ENCODE assay signal across 8 cellular contexts in genomic region chr12:30823140-30823669, GRCh38.
DNase-seq lines count a peak whose midpoint lies in the region; FAIRE-seq and TF ChIP-seq lines count a peak whose summit lies in the region.

No MANE protein-coding gene starts in this region.

- peaks cover 31% of the 10 kb centered on the region for H3K4me1 ChIP-seq in BLaER1
- no peaks in the 10 kb centered on the region for H3K4me1 ChIP-seq in GM23248 (ENCODE audit: insufficient read depth)

- H3K9me3 ChIP-seq in BLaER1 (no peaks in the 10 kb centered on the region), GM23248 (ENCODE audit: low read depth) (no peaks in the 10 kb centered on the region)

- no peaks in the 10 kb centered on the region for H3F3A ChIP-seq in GM23248 (ENCODE audit: insufficient read depth)

- DNase-seq in GM23248 = peak; percentile 51
- peak; percentile 10 for DNase-seq in activated T-cell treated with anti-CD3 and anti-CD28 coated beads for 24 hours (ENCODE audit: low read depth)
- DNase-seq in fibroblast of pulmonary artery (ENCODE audit: low read depth) = no peak
- DNase-seq in non-pigmented ciliary epithelial cell (ENCODE audit: low read depth) = peak; percentile 6
- DNase-seq in superior temporal gyrus (ENCODE audit: extremely low spot score) = no peak
- no peak for DNase-seq in NCI-H82 (lab: John Stamatoyannopoulos, UW)
- no peak for DNase-seq in urothelium cell line (ENCODE audit: low spot score)

- H3K36me3 ChIP-seq in BLaER1 (no peaks in the 10 kb centered on the region), GM23248 (ENCODE audit: low read depth) (no peaks in the 10 kb centered on the region)

- no peaks in the 10 kb centered on the region for H3K9me2 ChIP-seq in GM23248 (ENCODE audit: insufficient read depth)

- TF ChIP-seq CTCF in fibroblast of pulmonary artery (IDR thresholded peaks at IDR 0.05; ENCODE audit: low read length, missing control alignments) = peak; percentile 17

- H3K27me3 ChIP-seq in BLaER1 (no peaks in the 10 kb centered on the region), GM23248 (replicated peaks; ENCODE audit: insufficient read depth) (no peaks in the 10 kb centered on the region)

- 52 to 53% methylated on average over 32 to 34 of the region's 34 CpGs for WGBS in GM23248 (ENCODE audit: low coverage in 1 of 2, low lambda C conversion rate in 2 of 2, missing lambda C conversion rate in 2 of 2), 2 experiments

- H3K79me2 ChIP-seq in GM23248 (ENCODE audit: insufficient read depth) = no peaks in the 10 kb centered on the region

- peak overlapping the region; percentile 87 for H3K4me2 ChIP-seq in BLaER1
- peak overlapping the region; percentile 80 for H3K4me2 ChIP-seq in GM23248 (ENCODE audit: unreplicated experiment)

- H4K20me1 ChIP-seq in BLaER1 (no peaks in the 10 kb centered on the region), GM23248 (ENCODE audit: insufficient read depth) (no peaks in the 10 kb centered on the region)

- peak overlapping the region; percentile 80 for H3K9ac ChIP-seq in BLaER1
- peak overlapping the region; percentile 69 for H3K9ac ChIP-seq in GM23248

- H3K27ac ChIP-seq in BLaER1 = peak overlapping the region; percentile 78
- H3K27ac ChIP-seq in GM23248 = peak overlapping the region; percentile 28; the same call in 1 of the 2 replicates

- in situ Hi-C loops in GM23248 (cut with MboI) = loop anchor here (25.0 kb wide), 2 partner anchors 1036 to 1286 kb away; partner anchors contain the start of gene TMTC1

- FAIRE-seq in urothelium cell line (lab: Jason Lieb, UNC) = no peak

- peak overlapping the region; percentile 72 for H3K4me3 ChIP-seq in BLaER1
- peak overlapping the region; percentile 72 for H3K4me3 ChIP-seq in GM23248
- peak overlapping the region; percentile 45 for H3K4me3 ChIP-seq in fibroblast of pulmonary artery (replicated peaks; ENCODE audit: low read depth, low read length)

- peak overlapping the region; percentile 90 for H2AFZ ChIP-seq in GM23248

Comparison
In these comparisons a context has a peak if more than half of its experiments do, and no peak if none do; other contexts are left out.
1. DNase-seq: peak in GM23248 (single experiment), activated T-cell treated with anti-CD3 and anti-CD28 coated beads for 24 hours (single experiment) and non-pigmented ciliary epithelial cell (single experiment); none in fibroblast of pulmonary artery (single experiment), superior temporal gyrus (single experiment), NCI-H82 (single experiment) and urothelium cell line (single experiment).
2. Peak in every context shown above with its lines, with median percentiles within 50 percentile points of each other: H3K4me3 ChIP-seq.